ENCODE assay signal across 14 cellular contexts in the genomic region with DNA sequence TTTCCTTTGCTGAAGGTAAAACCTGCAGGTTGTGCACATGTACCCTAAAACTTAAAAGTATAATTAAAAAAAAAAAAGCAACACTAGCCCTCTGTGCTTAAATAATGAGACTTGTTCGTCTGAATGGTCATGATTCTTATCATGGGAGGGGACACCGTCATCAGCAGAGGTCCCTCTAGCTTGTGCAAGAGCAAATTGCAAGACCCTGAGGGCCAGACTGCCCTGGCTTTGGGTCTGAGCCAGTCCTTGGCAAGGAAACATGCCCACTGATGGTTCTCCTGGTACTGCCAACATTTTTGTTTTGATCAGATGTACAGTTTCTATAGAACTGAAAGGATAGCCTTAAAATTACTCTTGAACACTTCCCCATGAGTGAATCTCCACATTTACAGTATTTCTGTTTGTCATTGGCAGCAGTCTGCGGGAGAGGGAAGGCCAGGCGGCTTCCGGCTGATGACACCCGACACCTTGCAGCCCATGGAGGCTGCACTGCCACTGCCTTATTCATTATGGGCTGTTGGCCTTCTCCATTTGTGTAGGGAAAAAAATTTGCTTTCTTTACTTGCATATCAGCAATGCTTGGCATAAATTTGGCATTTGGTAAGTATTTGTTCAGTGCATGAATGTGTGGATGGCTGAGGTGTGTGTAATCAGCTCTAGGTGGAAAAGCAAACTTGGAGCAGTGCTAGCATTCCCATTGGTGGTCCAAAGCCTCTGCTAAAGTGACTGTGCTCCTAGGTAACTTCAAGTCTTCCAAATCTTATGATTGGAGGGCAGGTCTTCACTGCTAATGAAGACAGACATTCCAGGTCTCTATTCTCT.
"Had no signal": no experiment of that assay in that cellular context is flagged by ENCODE, and none has a peak within 500 bp of the region (broad histone marks: within the 10 kb centered on the region; RNA-seq: fewer than 3 reads in every experiment).

No MANE protein-coding gene starts in this region.

- H3K9me3 Mint-ChIP-seq: stimulated activated effector memory CD8-positive, alpha-beta T cell treated with anti-CD3 and anti-CD28 coated beads, Interleukin-12 subunit alpha, Interleukin-12 subunit beta, amount 100 ng/mL, for 72 hours had no signal

- H3K4me3 Mint-ChIP-seq: stimulated activated effector memory CD8-positive, alpha-beta T cell treated with anti-CD3 and anti-CD28 coated beads, Interleukin-12 subunit alpha, Interleukin-12 subunit beta, amount 100 ng/mL, for 72 hours had no signal

- H3K27ac Mint-ChIP-seq: stimulated activated effector memory CD8-positive, alpha-beta T cell treated with anti-CD3 and anti-CD28 coated beads, Interleukin-12 subunit alpha, Interleukin-12 subunit beta, amount 100 ng/mL, for 72 hours had no signal

- DNase-seq: activated CD4-positive, alpha-beta T cell treated with anti-CD3 and anti-CD28 coated beads, Interleukin-2, amount 50 U/mL, for 4 hours; activated CD4-positive, CD25-positive, alpha-beta regulatory T cell treated with anti-CD3 and anti-CD28 coated beads, Interleukin-2, amount 50 U/mL, for 72 hours; activated T-cell treated with anti-CD3 and anti-CD28 coated beads, Interleukin-2, amount 50 U/mL, for 48 hours; aorta; dorsolateral prefrontal cortex; hippocampal formation; kidney glomerular epithelial cell; small intestine; thyroid gland had no signal

- H3K4me1 ChIP-seq: right atrium auricular region, thyroid gland, vagina had no signal

- H3K9me3 ChIP-seq: neutrophil, right atrium auricular region, thyroid gland, vagina had no signal

- H3K27ac ChIP-seq: dorsolateral prefrontal cortex, neutrophil, right atrium auricular region, thyroid gland, vagina had no signal

- H3K4me3 ChIP-seq: dorsolateral prefrontal cortex, right atrium auricular region, thyroid gland, vagina had no signal

- ATAC-seq: esophagus mucosa; stimulated activated effector memory CD8-positive, alpha-beta T cell treated with anti-CD3 and anti-CD28 coated beads, Interleukin-12 subunit alpha, Interleukin-12 subunit beta, amount 100 ng/mL, for 72 hours had no signal

- H3K27me3 ChIP-seq: neutrophil, right atrium auricular region, thyroid gland, vagina had no signal

- H3K36me3 ChIP-seq: neutrophil, right atrium auricular region, thyroid gland, vagina had no signal

- H3K36me3 Mint-ChIP-seq: stimulated activated effector memory CD8-positive, alpha-beta T cell treated with anti-CD3 and anti-CD28 coated beads, Interleukin-12 subunit alpha, Interleukin-12 subunit beta, amount 100 ng/mL, for 72 hours had no signal
